ENCODE assay signal across 1 cellular context in genomic region chr3:183287301-183287971, GRCh38.
A peak's percentile ranks its signal among the peaks of the same experiment; 100 is the strongest.
TF ChIP-seq lines count a peak whose summit lies in the region.

No MANE protein-coding gene starts in this region.

TF ChIP-seq in K562, 482 proteins besides CTCF, POLR2A, EP300 and RAD21 (continued from another document and continues in another):
- TF ChIP-seq MGA (IDR thresholded peaks at IDR 0.05) (peak; percentile 64), ZNF639 (CRISPR knock-in tag; conservative IDR thresholded peaks at IDR 0.05 in 1 of 2, IDR thresholded peaks at IDR 0.05 in 1 of 2) (peak in 1 of 2 experiments; percentile 79; a peak in 2 of 4 replicates), HMG20A (CRISPR knock-in tag; conservative IDR thresholded peaks at IDR 0.05) (no peak), ZNF124 (CRISPR knock-in tag; IDR thresholded peaks at IDR 0.05) (no peak), DPF2 (IDR thresholded peaks at IDR 0.05) (peak; percentile 76), NFE2L1 (tag; IDR thresholded peaks at IDR 0.05; ENCODE audit: borderline replicate concordance, low read depth) (peak; percentile 23; the same call in 1 of the 2 replicates), NFIC (IDR thresholded peaks at IDR 0.05) (no peak), BDP1 (IDR thresholded peaks at IDR 0.05; ENCODE audit: insufficient read depth, insufficient read length) (no peak), HDAC1 (IDR thresholded peaks at IDR 0.05) (no peak), ZFPM2 (CRISPR knock-in tag; IDR thresholded peaks at IDR 0.05) (no peak), HES1 (IDR thresholded peaks at IDR 0.05; ENCODE audit: low read depth) (no peak), NR2F6 (CRISPR knock-in tag; IDR thresholded peaks at IDR 0.05) (no peak), DLX4 (CRISPR knock-in tag; IDR thresholded peaks at IDR 0.05) (no peak), IRF9 (tag; IDR thresholded peaks at IDR 0.05) (peak; percentile 87), ZNF780A (CRISPR knock-in tag; IDR thresholded peaks at IDR 0.05) (no peak), TFAM (CRISPR knock-in tag; conservative IDR thresholded peaks at IDR 0.05) (no peak), JUNB (CRISPR knock-in tag; conservative IDR thresholded peaks at IDR 0.05) (no peak), GMEB1 (CRISPR knock-in tag; IDR thresholded peaks at IDR 0.05) (peak; percentile 23; the same call in 1 of the 2 replicates), E2F6 (IDR thresholded peaks at IDR 0.05; ENCODE audit: borderline replicate concordance in 1 of 2, extremely low read depth in 1 of 2, insufficient read depth in 1 of 2, insufficient read length in 1 of 2, low read depth in 1 of 2, low read length in 1 of 2, poor library complexity in 1 of 2, severe bottlenecking in 1 of 2) (peak in 1 of 2 experiments; percentile 25), ELK1 (CRISPR knock-in tag; IDR thresholded peaks at IDR 0.05) (no peak), ZBTB9 (CRISPR knock-in tag; IDR thresholded peaks at IDR 0.05) (peak; percentile 61; the same call in 1 of the 2 replicates), ID3 (CRISPR knock-in tag; IDR thresholded peaks at IDR 0.05) (no peak), ID3 (tag; IDR thresholded peaks at IDR 0.05) (0 out of 2 replicates have a peak, but pooled peaks have one; percentile 64), NCOR1 (IDR thresholded peaks at IDR 0.05) (no peak), TCF7 (IDR thresholded peaks at IDR 0.05; ENCODE audit: borderline replicate concordance) (no peak)
